ENCODE assay signal across 11 cellular contexts in the genomic region with DNA sequence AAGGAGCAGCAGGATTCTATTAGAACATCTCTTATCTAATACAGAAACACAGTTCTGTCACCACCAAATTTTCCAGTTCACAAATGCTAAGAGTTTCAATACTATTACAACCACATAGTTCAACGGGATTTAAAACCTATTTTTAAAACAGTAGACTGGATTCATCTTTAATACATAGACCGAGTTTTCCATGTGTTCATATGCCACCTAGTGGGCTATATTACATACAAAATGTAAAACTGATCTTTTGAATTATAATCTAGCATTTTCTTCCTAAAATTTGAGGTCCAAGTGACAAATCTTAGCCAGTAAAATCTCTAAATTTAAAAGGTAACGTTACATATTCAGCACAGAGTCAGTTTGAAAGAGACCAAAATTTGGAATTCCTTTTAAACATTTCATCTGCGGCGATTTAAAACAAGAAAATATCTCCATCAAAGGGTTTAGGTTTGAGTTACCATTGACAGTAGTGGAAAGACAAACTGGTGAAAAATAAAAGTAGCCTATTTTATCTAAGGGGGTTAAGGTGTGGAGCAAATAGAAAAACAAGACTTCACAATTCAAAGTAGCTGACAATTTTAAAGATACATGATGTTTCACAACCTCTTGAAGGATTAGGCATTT.
A peak's percentile ranks its signal among the peaks of the same experiment; 100 is the strongest.
DNase-seq lines count a peak whose midpoint lies in the region; ATAC-seq, FAIRE-seq and TF ChIP-seq lines count a peak whose summit lies in the region.
"Had no signal": no experiment of that assay in that cellular context is flagged by ENCODE, and none has a peak within 500 bp of the region (broad histone marks: within the 10 kb centered on the region; RNA-seq: fewer than 3 reads in every experiment).

No MANE protein-coding gene starts in this region.

- no peak overlapping the region for H2BK120ac ChIP-seq in mesenchymal stem cell (ENCODE audit: low read depth, low read length)

- H2BK5ac ChIP-seq in mesenchymal stem cell (ENCODE audit: low read depth, low read length, poor library complexity, severe bottlenecking) = no peak overlapping the region

- H4K91ac ChIP-seq in mesenchymal stem cell (ENCODE audit: low read length) = no peak overlapping the region

- H3K27me3 ChIP-seq in mesenchymal stem cell (ENCODE audit: control insufficient read depth in 1 of 2, insufficient read depth in 1 of 2, low read length in 2 of 2) = no peaks in the 10 kb centered on the region

- no peaks in the 10 kb centered on the region for H3K79me1 ChIP-seq in mesenchymal stem cell (replicated peaks; ENCODE audit: low read length, poor library complexity, severe bottlenecking)

- no peaks in the 10 kb centered on the region for H3K9me3 ChIP-seq in mesenchymal stem cell (ENCODE audit: control insufficient read depth, low read length)

- no peak overlapping the region for H2BK12ac ChIP-seq in mesenchymal stem cell (ENCODE audit: low read length in 2 of 2)

- H2AFZ ChIP-seq in mesenchymal stem cell (ENCODE audit: low read depth, low read length) = no peak overlapping the region

- no peaks in the 10 kb centered on the region for H3K36me3 Mint-ChIP-seq in brain

- DNase-seq in COR-L47 (lab: John Stamatoyannopoulos, UW) (peak; percentile 3), mesenchymal stem cell (peak; percentile 11), HTR-8/SVneo (ENCODE audit: insufficient read length, low spot score) (no peak)
- DNase-seq in activated effector memory CD4-positive, alpha-beta T cell treated with anti-CD3 and anti-CD28 coated beads, Interleukin-2, amount 50 U/mL, for 16 hours = no peak
- no peak for DNase-seq in stimulated activated CD4-positive, alpha-beta T cell treated with anti-CD3 and anti-CD28 coated beads, Interleukin-4, amount 100 ng/mL, for 4 hours
- DNase-seq: effector CD8-positive, alpha-beta T cell; T-helper 9 cell had no signal

- no peak for FAIRE-seq in HTR-8/SVneo (lab: Jason Lieb, UNC)

- peaks cover 34% of the 10 kb centered on the region for H3K4me1 Mint-ChIP-seq in brain

- peaks cover 0 to 3% (median 0%) of the 10 kb centered on the region in 5 experiments for H3K9me3 Mint-ChIP-seq in brain

- no peak overlapping the region for H3K9ac ChIP-seq in mesenchymal stem cell (ENCODE audit: low read length)

- H3K18ac ChIP-seq in mesenchymal stem cell (ENCODE audit: low read depth in 1 of 2, low read length in 2 of 2) = no peak overlapping the region

- no peak for ATAC-seq in GM21423 (IDR thresholded peaks at IDR 0.05; ENCODE audit: unreplicated experiment)
- ATAC-seq: sciatic nerve had no signal

- no peak overlapping the region for H3K27ac ChIP-seq in mesenchymal stem cell (ENCODE audit: low read length, poor library complexity, severe bottlenecking)

- H3K14ac ChIP-seq in mesenchymal stem cell (ENCODE audit: low read length in 2 of 2) = no peak overlapping the region

- no peak overlapping the region for H4K8ac ChIP-seq in mesenchymal stem cell (ENCODE audit: low read length)

- no peak overlapping the region for H2AK5ac ChIP-seq in mesenchymal stem cell (ENCODE audit: low read length, severe bottlenecking)

- TF ChIP-seq CTCF in LNCAP (IDR thresholded peaks at IDR 0.05) (peak; percentile 45), brain (conservative IDR thresholded peaks at IDR 0.05) (peak; percentile 79 to 82)

- H3K4ac ChIP-seq in mesenchymal stem cell (ENCODE audit: low read depth in 1 of 2, low read length in 2 of 2) = no peak overlapping the region

- H3K27ac Mint-ChIP-seq in brain = peak overlapping the region in 3 of 5 experiments; percentile 17 to 76 (median 40)

- H3K4me2 ChIP-seq in mesenchymal stem cell (ENCODE audit: low read length, poor library complexity, severe bottlenecking) = no peak overlapping the region

- no peaks in the 10 kb centered on the region for H3K36me3 ChIP-seq in mesenchymal stem cell (ENCODE audit: control insufficient read depth in 1 of 2, insufficient read depth in 2 of 2, low read depth in 1 of 2, low read length in 2 of 2)

- no peaks in the 10 kb centered on the region for H3K27me3 Mint-ChIP-seq in brain

- no peak overlapping the region for H3K4me3 Mint-ChIP-seq in brain

- H3K4me3 ChIP-seq in mesenchymal stem cell (ENCODE audit: insufficient read depth in 1 of 2, low read depth in 1 of 2, low read length in 2 of 2) = no peak overlapping the region

- H3K23ac ChIP-seq in mesenchymal stem cell (ENCODE audit: low read length in 2 of 2) = no peak overlapping the region

- 82% methylated on average over 4 of the region's 5 CpGs for WGBS in mesenchymal stem cell

- H2BK15ac ChIP-seq in mesenchymal stem cell (ENCODE audit: low read depth, poor library complexity, severe bottlenecking) = no peak overlapping the region

- H3K4me1 ChIP-seq in mesenchymal stem cell (ENCODE audit: control insufficient read depth, insufficient read depth, low read depth, low read length) = no peaks in the 10 kb centered on the region

Comparison
In these comparisons a context has a peak if more than half of its experiments do, and no peak if none do; other contexts are left out.
1. DNase-seq: peak in COR-L47 (single experiment) and mesenchymal stem cell (single experiment); none in HTR-8/SVneo (single experiment), activated effector memory CD4-positive, alpha-beta T cell treated with anti-CD3 and anti-CD28 coated beads, Interleukin-2, amount 50 U/mL, for 16 hours (single experiment) and stimulated activated CD4-positive, alpha-beta T cell treated with anti-CD3 and anti-CD28 coated beads, Interleukin-4, amount 100 ng/mL, for 4 hours (0 of 2).